Comparison of ENCODE assay signal across 13 cellular contexts in the genomic region with DNA sequence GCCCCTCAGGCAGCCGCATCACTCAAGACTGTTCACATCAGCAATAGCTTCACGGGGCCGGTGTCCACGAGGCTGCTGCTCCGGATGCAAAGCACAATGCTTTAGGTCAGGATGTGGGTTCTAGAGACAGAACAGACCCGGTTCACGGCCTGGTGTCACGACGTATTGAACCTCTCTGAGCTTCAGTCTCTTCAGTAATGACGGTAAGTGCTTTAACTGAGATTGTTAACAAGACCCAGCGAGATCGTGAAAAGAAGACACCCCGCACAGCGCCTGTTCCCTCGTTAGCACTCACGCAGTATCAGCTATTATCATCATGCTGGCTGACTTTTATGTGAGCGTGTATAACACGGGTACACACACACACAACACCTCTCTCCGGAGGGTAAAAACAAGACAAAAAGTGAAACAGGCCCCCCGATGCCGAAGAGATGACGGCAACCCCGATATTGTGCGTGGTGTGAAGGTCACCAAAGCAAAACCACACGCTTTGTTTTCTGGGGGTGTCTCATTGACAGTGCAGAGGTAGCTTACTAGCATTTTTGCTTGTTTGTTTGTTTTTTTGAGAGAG. TPM values are rescaled to one million over a fixed set of nuclear protein-coding genes. Genes with fewer than 3 reads are reported as not detected.
DNase-seq lines count a peak whose midpoint lies in the region; TF ChIP-seq lines count a peak whose summit lies in the region.
"Had no signal": no experiment of that assay in that cellular context is flagged by ENCODE, and none has a peak within 500 bp of the region (broad histone marks: within the 10 kb centered on the region; RNA-seq: fewer than 3 reads in every experiment).

No MANE protein-coding gene starts in this region.

- peak; percentile 30 for DNase-seq in stimulated activated CD4-positive, alpha-beta T cell treated with anti-CD3 and anti-CD28 coated beads, Interleukin-15, amount 100 ng/mL, for 24 hours
- DNase-seq in stimulated activated CD4-positive, alpha-beta T cell treated with anti-CD3 and anti-CD28 coated beads, Interleukin-4, amount 100 ng/mL, for 1 hour: no peak
- DNase-seq in activated T-cell treated with anti-CD3 and anti-CD28 coated beads, Interleukin-2, amount 50 U/mL, for 1 hour: peak; percentile 44
- DNase-seq in germinal center (ENCODE audit: low spot score) (peak; percentile 35), vagina (ENCODE audit: extremely low spot score in 2 of 2) (no peak), cerebellar nuclear complex (lab: John Stamatoyannopoulos, UW) (no peak), DMS114 treated with DMSO at 0.1 percent for 48 hours (lab: John Stamatoyannopoulos, UW; ENCODE audit: unreplicated experiment) (no peak), SKM-1 treated with dmso at 0.1 percent for 144 hours (lab: John Stamatoyannopoulos, UW; ENCODE audit: unreplicated experiment) (no peak)
- DNase-seq: GF-D8; H9; NCI-H345; stimulated activated naive B cell treated with anti-CD40 and anti-IgM and Interleukin-4, amounts not matched to agents 10 μg/mL and 1 μg/mL and 100 μg/mL, for 72 hours had no signal

- no peaks in the 10 kb centered on the region for H3K9me3 ChIP-seq in vagina
- H3K9me3 ChIP-seq: body of pancreas had no signal

- no peaks in the 10 kb centered on the region for H3K36me3 ChIP-seq in vagina

- intact Hi-C loops in vagina (cut with DNase I): no loop called here

- TF ChIP-seq CTCF in vagina (IDR thresholded peaks at IDR 0.05): no peak

- H3K4me1 ChIP-seq in vagina: peaks cover 38% of the 10 kb centered on the region

- no peak for TF ChIP-seq POLR2A in vagina (IDR thresholded peaks at IDR 0.05)

- no peaks in the 10 kb centered on the region for H3K27me3 ChIP-seq in vagina
- H3K27me3 ChIP-seq: body of pancreas had no signal

- no peak overlapping the region for H3K4me3 ChIP-seq in vagina
- H3K4me3 ChIP-seq: body of pancreas had no signal

- H3K27ac ChIP-seq in vagina: peak overlapping the region; percentile 22
- H3K27ac ChIP-seq: body of pancreas had no signal

RNA-seq across cellular contexts. Expression of gene ABR, which starts 21.4 kb away (rescaled TPM):
- 90.8 TPM for total RNA-seq in vagina

Comparison
In these comparisons a context has a peak if more than half of its experiments do, and no peak if none do; other contexts are left out.
1. DNase-seq: peak in stimulated activated CD4-positive, alpha-beta T cell treated with anti-CD3 and anti-CD28 coated beads, Interleukin-15, amount 100 ng/mL, for 24 hours (single experiment), activated T-cell treated with anti-CD3 and anti-CD28 coated beads, Interleukin-2, amount 50 U/mL, for 1 hour (single experiment) and germinal center (single experiment); none in stimulated activated CD4-positive, alpha-beta T cell treated with anti-CD3 and anti-CD28 coated beads, Interleukin-4, amount 100 ng/mL, for 1 hour (single experiment), vagina (0 of 2), cerebellar nuclear complex (0 of 2), DMS114 treated with DMSO at 0.1 percent for 48 hours (single experiment) and SKM-1 treated with dmso at 0.1 percent for 144 hours (single experiment).